In the genomic region with DNA sequence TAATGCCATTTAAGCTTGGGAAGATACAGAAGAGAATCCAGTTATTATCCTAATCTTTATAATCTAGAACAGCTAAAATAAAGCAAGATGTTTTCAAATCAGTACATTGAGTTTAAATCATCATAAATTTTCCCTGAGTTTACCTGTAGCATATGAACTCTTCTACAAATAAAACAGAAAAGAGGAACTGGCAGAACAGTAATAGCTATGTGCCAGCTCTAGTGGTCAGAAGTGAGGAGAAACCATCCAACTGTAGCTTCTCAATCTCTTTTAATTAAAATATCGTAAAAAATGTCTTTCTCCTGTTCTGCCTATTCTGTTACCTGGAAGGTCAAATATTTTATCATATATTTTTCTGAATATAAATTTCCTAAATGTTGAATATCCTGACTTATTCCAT, we compare ENCODE assay signal across 26 cellular contexts.
"Had no signal": no experiment of that assay in that cellular context is flagged by ENCODE, and none has a peak within 500 bp of the region (broad histone marks: within the 10 kb centered on the region; RNA-seq: fewer than 3 reads in every experiment).

No MANE protein-coding gene starts in this region.

- ATAC-seq: naive thymus-derived CD8-positive, alpha-beta T cell; natural killer cell treated with Interleukin-12 subunit alpha and Interleukin-12 subunit beta and Interleukin-15 and Interleukin-18, amount 100 ng/mL, for 72 hours; pancreas; right cardiac atrium; right lobe of liver; stimulated activated effector memory CD8-positive, alpha-beta T cell treated with anti-CD3 and anti-CD28 coated beads, Interleukin-12 subunit alpha, Interleukin-12 subunit beta, amount 100 ng/mL, for 72 hours; stimulated activated naive B cell treated with anti-CD40 and anti-IgM and Interleukin-4, amounts not matched to agents 10 μg/mL and 1 μg/mL and 100 μg/mL, for 72 hours had no signal

- H3K27ac ChIP-seq: neutrophil, pancreas, prostate gland, right lobe of liver, sigmoid colon, stomach, thoracic aorta, thyroid gland, tibial nerve, upper lobe of left lung, vagina had no signal

- H3K36me3 ChIP-seq: neutrophil, pancreas, prostate gland, right lobe of liver, sigmoid colon, stomach, thoracic aorta, thyroid gland, tibial nerve, upper lobe of left lung, vagina had no signal

- H3K4me1 ChIP-seq: prostate gland, sigmoid colon, stomach, thyroid gland, upper lobe of left lung, vagina had no signal

- DNase-seq: naive thymus-derived CD8-positive, alpha-beta T cell; nephron progenitor cell; nucleus accumbens; pancreas; right cardiac atrium; right lobe of liver; sigmoid colon; stimulated activated CD4-positive, alpha-beta T cell treated with anti-CD3 and anti-CD28 coated beads, Interleukin-15, amount 100 ng/mL, for 24 hours; stimulated activated CD4-positive, alpha-beta T cell treated with anti-CD3 and anti-CD28 coated beads, Interleukin-2, amount 100 ng/mL, for 24 hours; stimulated activated CD4-positive, alpha-beta T cell treated with anti-CD3 and anti-CD28 coated beads, Interleukin-2, amount 100 ng/mL, for 48 hours; stimulated activated CD4-positive, alpha-beta T cell treated with anti-CD3 and anti-CD28 coated beads, Interleukin-4, amount 100 ng/mL, for 24 hours; stimulated activated naive B cell treated with anti-CD40 and anti-IgM and Interleukin-4, amounts not matched to agents 10 μg/mL and 1 μg/mL and 100 μg/mL, for 72 hours; stimulated activated naive CD4-positive, alpha-beta T cell treated with Interleukin-2 at 50 U/mL for 16 hours; stomach; thyroid gland; trophoblast cell; upper lobe of left lung had no signal

- FAIRE-seq: pancreas, small intestine, urothelium cell line had no signal

- H3K9me3 ChIP-seq: neutrophil, pancreas, prostate gland, right lobe of liver, sigmoid colon, stomach, thoracic aorta, thyroid gland, tibial nerve, upper lobe of left lung, vagina had no signal

- H3K4me3 ChIP-seq: pancreas, prostate gland, right lobe of liver, sigmoid colon, stomach, thoracic aorta, thyroid gland, tibial nerve, upper lobe of left lung, vagina had no signal

- H3K27me3 ChIP-seq: neutrophil, pancreas, right lobe of liver, sigmoid colon, stomach, thyroid gland, tibial nerve, upper lobe of left lung, vagina had no signal
